1 cellular context compared by ENCODE assay signal in the genomic region with DNA sequence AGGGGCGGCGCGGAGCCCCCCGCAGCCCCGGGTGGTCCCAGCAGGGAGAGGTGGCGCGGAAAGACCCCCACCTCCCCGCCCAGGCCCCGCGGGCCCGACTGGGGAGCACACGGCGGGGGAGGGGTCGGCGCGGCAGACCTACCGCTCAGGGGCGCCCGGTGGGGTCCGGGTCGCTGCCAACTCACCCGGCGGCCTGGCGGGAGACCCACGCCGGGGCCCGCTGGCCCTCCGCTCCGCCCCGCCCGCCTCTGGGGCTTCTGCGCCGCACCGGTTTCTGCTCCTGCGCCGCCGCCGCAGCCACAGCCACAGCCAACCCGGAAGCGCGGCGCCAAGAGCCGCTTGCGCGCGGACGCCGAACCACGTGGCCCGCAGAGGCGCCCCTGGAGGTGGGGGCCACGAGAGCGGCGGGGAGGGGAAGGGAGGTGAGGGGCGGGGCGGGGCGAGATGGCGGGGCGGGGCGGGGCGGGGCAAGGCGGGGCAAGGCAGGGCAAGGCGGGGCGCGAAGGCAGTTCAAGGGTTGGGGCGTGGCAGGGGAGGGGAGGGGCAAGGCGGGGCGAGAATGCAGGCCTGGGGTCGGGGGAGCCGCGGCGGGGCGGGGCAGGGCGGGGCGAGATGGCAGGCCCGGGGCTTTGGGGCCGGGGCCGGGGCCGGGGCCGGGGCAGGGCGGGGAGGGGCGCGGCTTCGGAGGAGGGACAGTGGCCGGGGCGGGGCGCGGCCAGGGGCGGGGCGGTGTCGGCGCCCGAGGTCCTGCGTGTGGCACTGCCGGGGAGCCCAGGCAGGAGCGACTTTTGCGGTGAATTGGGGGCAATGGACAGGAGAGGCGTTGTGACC.
A peak's percentile ranks its signal among the peaks of the same experiment; 100 is the strongest.
TF ChIP-seq lines count a peak whose summit lies in the region.

TSS of gene ZBTB24 (minus strand) at position 307 of the 831 bp plus-strand sequence. CDS start 1,193 bp downstream, outside the sequence.

TF ChIP-seq in HepG2, 621 proteins besides CTCF, POLR2A, EP300 and RAD21 (continued from another document):
- TF ChIP-seq DDIT3 (CRISPR knock-in tag; IDR thresholded peaks at IDR 0.05) = no peak
- TF ChIP-seq RNF2 (conservative IDR thresholded peaks at IDR 0.05; ENCODE audit: low read depth) = 0 out of 2 replicates have a peak, but pooled peaks have one; percentile 27
- TF ChIP-seq GABPB1 (CRISPR knock-in tag; IDR thresholded peaks at IDR 0.05) = peak; percentile 76
- no peak for TF ChIP-seq ZNF235 (CRISPR knock-in tag; IDR thresholded peaks at IDR 0.05; ENCODE audit: borderline replicate concordance)
- TF ChIP-seq, protein P1, sequence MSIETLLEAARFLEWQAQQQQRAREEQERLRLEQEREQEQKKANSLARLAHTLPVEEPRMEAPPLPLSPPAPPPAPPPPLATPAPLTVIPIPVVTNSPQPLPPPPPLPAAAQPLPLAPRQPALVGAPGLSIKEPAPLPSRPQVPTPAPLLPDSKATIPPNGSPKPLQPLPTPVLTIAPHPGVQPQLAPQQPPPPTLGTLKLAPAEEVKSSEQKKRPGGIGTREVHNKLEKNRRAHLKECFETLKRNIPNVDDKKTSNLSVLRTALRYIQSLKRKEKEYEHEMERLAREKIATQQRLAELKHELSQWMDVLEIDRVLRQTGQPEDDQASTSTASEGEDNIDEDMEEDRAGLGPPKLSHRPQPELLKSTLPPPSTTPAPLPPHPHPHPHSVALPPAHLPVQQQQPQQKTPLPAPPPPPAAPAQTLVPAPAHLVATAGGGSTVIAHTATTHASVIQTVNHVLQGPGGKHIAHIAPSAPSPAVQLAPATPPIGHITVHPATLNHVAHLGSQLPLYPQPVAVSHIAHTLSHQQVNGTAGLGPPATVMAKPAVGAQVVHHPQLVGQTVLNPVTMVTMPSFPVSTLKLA (IDR thresholded peaks at IDR 0.05) = 0 out of 2 replicates have a peak, but pooled peaks have one; percentile 12
- TF ChIP-seq ZNF574 (CRISPR knock-in tag; IDR thresholded peaks at IDR 0.05) = no peak; the same call in 1 of the 2 replicates
- TF ChIP-seq KDM2A (CRISPR knock-in tag; IDR thresholded peaks at IDR 0.05; ENCODE audit: borderline replicate concordance, low read depth) = peak; percentile 57; the same call in 1 of the 2 replicates
- peak; percentile 92 for TF ChIP-seq SAP130 (CRISPR knock-in tag; IDR thresholded peaks at IDR 0.05; ENCODE audit: low read depth)
- TF ChIP-seq HOXA9 (CRISPR knock-in tag; IDR thresholded peaks at IDR 0.05; ENCODE audit: borderline replicate concordance) = peak; percentile 43; the same call in 1 of the 2 replicates
- TF ChIP-seq GATAD1 (CRISPR knock-in tag; IDR thresholded peaks at IDR 0.05) = peak; percentile 21; the same call in 1 of the 2 replicates
- no peak for TF ChIP-seq CBX2 (IDR thresholded peaks at IDR 0.05; ENCODE audit: low read depth, low read length)
- TF ChIP-seq CBX2 (CRISPR knock-in tag; IDR thresholded peaks at IDR 0.05; ENCODE audit: low read depth) = 0 out of 2 replicates have a peak, but pooled peaks have one; percentile 23
- TF ChIP-seq HNRNPK (IDR thresholded peaks at IDR 0.05; ENCODE audit: low read depth, low read length, poor library complexity, severe bottlenecking) = peak; percentile 80
- no peak for TF ChIP-seq GTF3A (CRISPR knock-in tag; conservative IDR thresholded peaks at IDR 0.05)
- no peak for TF ChIP-seq TCF12 (IDR thresholded peaks at IDR 0.05)
- no peak for TF ChIP-seq TCF12 (CRISPR knock-in tag; IDR thresholded peaks at IDR 0.05)
- 0 out of 2 replicates have a peak, but pooled peaks have one; percentile 34 for TF ChIP-seq KAT7 (CRISPR knock-in tag; IDR thresholded peaks at IDR 0.05; ENCODE audit: borderline replicate concordance)
- peak; percentile 82 for TF ChIP-seq GMEB1 (CRISPR knock-in tag; IDR thresholded peaks at IDR 0.05; ENCODE audit: borderline replicate concordance)
- TF ChIP-seq, protein P2, sequence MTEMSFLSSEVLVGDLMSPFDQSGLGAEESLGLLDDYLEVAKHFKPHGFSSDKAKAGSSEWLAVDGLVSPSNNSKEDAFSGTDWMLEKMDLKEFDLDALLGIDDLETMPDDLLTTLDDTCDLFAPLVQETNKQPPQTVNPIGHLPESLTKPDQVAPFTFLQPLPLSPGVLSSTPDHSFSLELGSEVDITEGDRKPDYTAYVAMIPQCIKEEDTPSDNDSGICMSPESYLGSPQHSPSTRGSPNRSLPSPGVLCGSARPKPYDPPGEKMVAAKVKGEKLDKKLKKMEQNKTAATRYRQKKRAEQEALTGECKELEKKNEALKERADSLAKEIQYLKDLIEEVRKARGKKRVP (CRISPR knock-in tag; IDR thresholded peaks at IDR 0.05) = peak in 1 of 2 experiments; percentile 22; a peak in 1 of 4 replicates
- TF ChIP-seq PHF8 (CRISPR knock-in tag; IDR thresholded peaks at IDR 0.05) = peak; percentile 56
